In the genomic region with DNA sequence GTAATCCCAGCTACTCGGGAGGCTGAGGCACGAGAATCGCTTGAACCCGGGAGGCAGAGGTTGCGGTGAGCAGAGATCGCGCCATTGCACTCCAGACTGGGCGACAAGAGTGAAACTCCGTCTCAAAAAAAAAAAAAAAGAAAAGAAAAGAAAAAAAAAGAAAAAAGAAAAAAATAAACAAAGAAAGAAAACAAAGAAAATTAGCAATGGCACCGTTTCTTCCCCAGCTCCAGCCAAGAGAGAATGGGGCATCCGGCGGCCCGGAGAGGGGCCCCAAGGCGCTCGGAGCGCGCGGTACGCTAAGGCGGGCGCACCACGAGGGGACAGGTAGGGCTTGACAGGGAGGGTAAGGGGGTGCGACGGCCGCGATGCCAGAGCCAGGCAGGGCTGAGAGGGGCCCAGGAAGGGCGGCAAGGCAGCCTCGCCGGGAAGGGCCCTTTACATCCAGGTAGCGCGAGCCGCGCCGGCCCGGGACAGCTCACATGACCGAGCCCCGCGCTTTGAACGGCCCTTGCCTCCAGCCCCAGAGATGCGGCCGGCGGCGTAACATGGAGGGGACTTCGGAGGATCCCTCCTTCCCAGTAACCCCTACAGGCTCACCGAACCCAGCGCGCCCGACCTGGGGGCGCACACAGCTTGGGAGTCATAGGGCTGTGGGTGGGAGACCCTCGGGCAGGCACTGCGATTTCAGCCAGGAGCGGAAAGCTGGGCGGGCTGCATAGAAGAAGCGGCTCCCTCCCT, we compare ENCODE assay signal across 1 cellular context.
TF ChIP-seq lines count a peak whose summit lies in the region.

No MANE protein-coding gene starts in this region.

TF ChIP-seq in A549, 52 proteins besides CTCF, POLR2A, EP300 and RAD21 (continued from another document):
- TF ChIP-seq REST (IDR thresholded peaks at IDR 0.05) (no peak), FOXS1 (CRISPR knock-in tag; IDR thresholded peaks at IDR 0.05) (no peak), HOXB5 (CRISPR knock-in tag; IDR thresholded peaks at IDR 0.05) (no peak), JUN (IDR thresholded peaks at IDR 0.05) (no peak), USF2 (IDR thresholded peaks at IDR 0.05) (no peak), RCOR1 (IDR thresholded peaks at IDR 0.05; ENCODE audit: low read depth, low read length) (no peak), RARB (CRISPR knock-in tag; IDR thresholded peaks at IDR 0.05) (no peak), HOXB13 (CRISPR knock-in tag; IDR thresholded peaks at IDR 0.05; ENCODE audit: low read depth) (no peak), SREBF2 (IDR thresholded peaks at IDR 0.05) (no peak), NPAS2 (CRISPR knock-in tag; IDR thresholded peaks at IDR 0.05; ENCODE audit: borderline replicate concordance) (no peak), CEBPB (IDR thresholded peaks at IDR 0.05) (no peak), CBX2 (IDR thresholded peaks at IDR 0.05; ENCODE audit: borderline replicate concordance, low read depth) (no peak), NR3C1 (IDR thresholded peaks at IDR 0.05) (no peak)
- TF ChIP-seq, protein P1, sequence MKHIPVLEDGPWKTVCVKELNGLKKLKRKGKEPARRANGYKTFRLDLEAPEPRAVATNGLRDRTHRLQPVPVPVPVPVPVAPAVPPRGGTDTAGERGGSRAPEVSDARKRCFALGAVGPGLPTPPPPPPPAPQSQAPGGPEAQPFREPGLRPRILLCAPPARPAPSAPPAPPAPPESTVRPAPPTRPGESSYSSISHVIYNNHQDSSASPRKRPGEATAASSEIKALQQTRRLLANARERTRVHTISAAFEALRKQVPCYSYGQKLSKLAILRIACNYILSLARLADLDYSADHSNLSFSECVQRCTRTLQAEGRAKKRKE (CRISPR knock-in tag; IDR thresholded peaks at IDR 0.05; ENCODE audit: low read depth): no peak
